ENCODE assay signal across 28 cellular contexts in genomic region chr6:22325481-22325880, GRCh38. TPM values are rescaled to one million over a fixed set of nuclear protein-coding genes. Genes with fewer than 3 reads are reported as not detected.
"Had no signal": no experiment of that assay in that cellular context is flagged by ENCODE, and none has a peak within 500 bp of the region (broad histone marks: within the 10 kb centered on the region; RNA-seq: fewer than 3 reads in every experiment).

No MANE protein-coding gene starts in this region.

- H3K4me3 ChIP-seq: coronary artery, esophagus squamous epithelium, lower lobe of right lung, skin epidermis, spleen, testis, tibial artery had no signal

- H3K4me1 Mint-ChIP-seq: central memory CD8-positive, alpha-beta T cell; natural killer cell; stimulated activated memory B cell treated with anti-CD40 and anti-IgM and Interleukin-4, amounts not matched to agents 10 μg/mL and 1 μg/mL and 100 μg/mL, for 72 hours had no signal

- DNase-seq: dermis blood vessel endothelial cell; effector memory CD4-positive, alpha-beta T cell; erythroblast; esophagus squamous epithelium; lower lobe of right lung; natural killer cell; spleen; stimulated activated CD4-positive, alpha-beta T cell treated with anti-CD3 and anti-CD28 coated beads, Interleukin-4, amount 100 ng/mL, for 4 hours; stimulated activated naive CD8-positive, alpha-beta T cell treated with anti-CD3 and anti-CD28 coated beads, Interleukin-15, Interleukin-2, amounts not matched to agents 100 U/mL and 50 U/mL, for 24 hours; substantia nigra; testis; tibial artery had no signal

- H3K4me1 ChIP-seq: esophagus squamous epithelium, lower lobe of right lung, parathyroid adenoma, spleen, testis, tibial artery had no signal

- H3K27ac ChIP-seq: coronary artery, esophagus squamous epithelium, lower lobe of right lung, neutrophil, parathyroid adenoma, spleen, testis, tibial artery had no signal

- ATAC-seq: left lobe of liver; lower lobe of right lung; natural killer cell; stimulated activated memory B cell treated with anti-CD40 and anti-IgM and Interleukin-4, amounts not matched to agents 10 μg/mL and 1 μg/mL and 100 μg/mL, for 72 hours; stimulated activated naive CD8-positive, alpha-beta T cell treated with anti-CD3 and anti-CD28 coated beads, Interleukin-15, Interleukin-2, amounts not matched to agents 100 U/mL and 50 U/mL, for 24 hours had no signal

- H3K9me3 Mint-ChIP-seq: central memory CD8-positive, alpha-beta T cell had no signal

- H3K79me2 ChIP-seq: parathyroid adenoma had no signal

- H2AFZ ChIP-seq: parathyroid adenoma had no signal

- H3K27ac Mint-ChIP-seq: natural killer cell; progenitor cell of endocrine pancreas; stimulated activated memory B cell treated with anti-CD40 and anti-IgM and Interleukin-4, amounts not matched to agents 10 μg/mL and 1 μg/mL and 100 μg/mL, for 72 hours; type B pancreatic cell had no signal

- H3K36me3 Mint-ChIP-seq: natural killer cell; stimulated activated memory B cell treated with anti-CD40 and anti-IgM and Interleukin-4, amounts not matched to agents 10 μg/mL and 1 μg/mL and 100 μg/mL, for 72 hours; type B pancreatic cell had no signal

- H3K36me3 ChIP-seq: esophagus squamous epithelium, lower lobe of right lung, neutrophil, spleen, tibial artery had no signal

- H3K9me3 ChIP-seq: esophagus squamous epithelium, lower lobe of right lung, neutrophil, testis, tibial artery had no signal

- H3K4me3 Mint-ChIP-seq: central memory CD8-positive, alpha-beta T cell; natural killer cell; neural crest cell; stimulated activated memory B cell treated with anti-CD40 and anti-IgM and Interleukin-4, amounts not matched to agents 10 μg/mL and 1 μg/mL and 100 μg/mL, for 72 hours; type B pancreatic cell had no signal

- H3K27me3 Mint-ChIP-seq: central memory CD8-positive, alpha-beta T cell; progenitor cell of endocrine pancreas; stimulated activated memory B cell treated with anti-CD40 and anti-IgM and Interleukin-4, amounts not matched to agents 10 μg/mL and 1 μg/mL and 100 μg/mL, for 72 hours; type B pancreatic cell had no signal

- H3K27me3 ChIP-seq: esophagus squamous epithelium, neutrophil, spleen, testis, tibial artery had no signal

RNA-seq across cellular contexts. Expression of gene PRL, which starts 28.6 kb away (rescaled TPM):
- total RNA-seq: chondrocyte, dermis blood vessel endothelial cell, esophagus squamous epithelium, frontal cortex, left lobe of liver, lower lobe of right lung, mononuclear cell, natural killer cell, neural crest cell, omental fat pad, progenitor cell of endocrine pancreas, urinary bladder had no signal
- polyA plus RNA-seq: keratinocyte, urinary bladder had no signal
